ENCODE assay signal across 2 cellular contexts in genomic region chr12:11779286-11779685, GRCh38.
A peak's percentile ranks its signal among the peaks of the same experiment; 100 is the strongest.
TF ChIP-seq lines count a peak whose summit lies in the region.

No MANE protein-coding gene starts in this region.

TF ChIP-seq in IMR-90, 13 proteins besides CTCF, POLR2A, EP300 and RAD21:
- peak; percentile 92 for TF ChIP-seq CEBPB (IDR thresholded peaks at IDR 0.05; ENCODE audit: low read depth, low read length)
- no peak for TF ChIP-seq MXI1 (IDR thresholded peaks at IDR 0.05; ENCODE audit: borderline replicate concordance, low read depth, low read length)
- no peak for TF ChIP-seq FOS (IDR thresholded peaks at IDR 0.05; ENCODE audit: low read depth, low read length)
- TF ChIP-seq SMC3 (IDR thresholded peaks at IDR 0.05; ENCODE audit: low read depth, low read length) = no peak
- TF ChIP-seq RCOR1 (IDR thresholded peaks at IDR 0.05; ENCODE audit: insufficient replicate concordance, low read length) = no peak
- TF ChIP-seq BHLHE40 (IDR thresholded peaks at IDR 0.05; ENCODE audit: low read depth, low read length) = no peak
- no peak for TF ChIP-seq MAFK (IDR thresholded peaks at IDR 0.05; ENCODE audit: low read depth, low read length)
- no peak for TF ChIP-seq MAZ (IDR thresholded peaks at IDR 0.05; ENCODE audit: borderline replicate concordance, low read depth, low read length)
TF ChIP-seq in IMR-90: peak in this region for 1.

TF ChIP-seq in neural cell, 6 proteins besides CTCF, POLR2A, EP300 and RAD21:
- TF ChIP-seq POLR2AphosphoS5 (IDR thresholded peaks at IDR 0.05) (peak; percentile 73), MXI1 (conservative IDR thresholded peaks at IDR 0.05; ENCODE audit: poor library complexity, severe bottlenecking) (no peak)
- TF ChIP-seq, protein P1, sequence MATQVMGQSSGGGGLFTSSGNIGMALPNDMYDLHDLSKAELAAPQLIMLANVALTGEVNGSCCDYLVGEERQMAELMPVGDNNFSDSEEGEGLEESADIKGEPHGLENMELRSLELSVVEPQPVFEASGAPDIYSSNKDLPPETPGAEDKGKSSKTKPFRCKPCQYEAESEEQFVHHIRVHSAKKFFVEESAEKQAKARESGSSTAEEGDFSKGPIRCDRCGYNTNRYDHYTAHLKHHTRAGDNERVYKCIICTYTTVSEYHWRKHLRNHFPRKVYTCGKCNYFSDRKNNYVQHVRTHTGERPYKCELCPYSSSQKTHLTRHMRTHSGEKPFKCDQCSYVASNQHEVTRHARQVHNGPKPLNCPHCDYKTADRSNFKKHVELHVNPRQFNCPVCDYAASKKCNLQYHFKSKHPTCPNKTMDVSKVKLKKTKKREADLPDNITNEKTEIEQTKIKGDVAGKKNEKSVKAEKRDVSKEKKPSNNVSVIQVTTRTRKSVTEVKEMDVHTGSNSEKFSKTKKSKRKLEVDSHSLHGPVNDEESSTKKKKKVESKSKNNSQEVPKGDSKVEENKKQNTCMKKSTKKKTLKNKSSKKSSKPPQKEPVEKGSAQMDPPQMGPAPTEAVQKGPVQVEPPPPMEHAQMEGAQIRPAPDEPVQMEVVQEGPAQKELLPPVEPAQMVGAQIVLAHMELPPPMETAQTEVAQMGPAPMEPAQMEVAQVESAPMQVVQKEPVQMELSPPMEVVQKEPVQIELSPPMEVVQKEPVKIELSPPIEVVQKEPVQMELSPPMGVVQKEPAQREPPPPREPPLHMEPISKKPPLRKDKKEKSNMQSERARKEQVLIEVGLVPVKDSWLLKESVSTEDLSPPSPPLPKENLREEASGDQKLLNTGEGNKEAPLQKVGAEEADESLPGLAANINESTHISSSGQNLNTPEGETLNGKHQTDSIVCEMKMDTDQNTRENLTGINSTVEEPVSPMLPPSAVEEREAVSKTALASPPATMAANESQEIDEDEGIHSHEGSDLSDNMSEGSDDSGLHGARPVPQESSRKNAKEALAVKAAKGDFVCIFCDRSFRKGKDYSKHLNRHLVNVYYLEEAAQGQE (IDR thresholded peaks at IDR 0.05; ENCODE audit: borderline replicate concordance) = peak; percentile 65
